ENCODE assay signal across 13 cellular contexts in genomic region chr4:119039779-119040178, GRCh38.
DNase-seq lines count a peak whose midpoint lies in the region; ATAC-seq and TF ChIP-seq lines count a peak whose summit lies in the region.
"Had no signal": no experiment of that assay in that cellular context is flagged by ENCODE, and none has a peak within 500 bp of the region (broad histone marks: within the 10 kb centered on the region; RNA-seq: fewer than 3 reads in every experiment).

No MANE protein-coding gene starts in this region.

- H3K36me3 ChIP-seq in A673 (ENCODE audit: insufficient read depth, low read length, poor library complexity, severe bottlenecking) (no peaks in the 10 kb centered on the region), HUES64 (ENCODE audit: insufficient read depth, low read length) (no peaks in the 10 kb centered on the region), mammary epithelial cell (ENCODE audit: insufficient read depth, low read length) (no peaks in the 10 kb centered on the region)
- H3K36me3 ChIP-seq: BLaER1 treated with 17β-estradiol and CSF1 and Interleukin-3, amounts not matched to agents 10 nM and 100 nM; Peyer's patch had no signal

- no peaks in the 10 kb centered on the region for H4K20me1 ChIP-seq in mammary epithelial cell (ENCODE audit: insufficient read depth, low read length)
- H4K20me1 ChIP-seq: BLaER1 treated with 17β-estradiol and CSF1 and Interleukin-3, amounts not matched to agents 10 nM and 100 nM had no signal

- POLR2A ChIA-PET in A673 (lab: Charles Lee; ENCODE audit: low non-redundant PET): interaction anchor here (0.6 kb wide), 1 partner anchor 63 kb away, joined by 11 read pairs; no protein-coding TSS in a partner anchor

- no peaks in the 10 kb centered on the region for H3K79me2 ChIP-seq in mammary epithelial cell (ENCODE audit: insufficient read depth, low read length)

- H3K27ac Mint-ChIP-seq in nephron: peak overlapping the region; percentile 7 to 38 (median 8)
- H3K27ac Mint-ChIP-seq: activated CD4-positive, alpha-beta memory T cell treated with anti-CD3 and anti-CD28 coated beads, Interleukin-2, amount 10 ng/mL, durations not matched to agents 7 days and 5 days; activated naive CD8-positive, alpha-beta T cell treated with anti-CD3 and anti-CD28 coated beads, Interleukin-2, amount 10 ng/mL, durations not matched to agents 7 days and 5 days had no signal

- no peak overlapping the region for H3K4me3 Mint-ChIP-seq in nephron
- H3K4me3 Mint-ChIP-seq: activated CD4-positive, alpha-beta memory T cell treated with anti-CD3 and anti-CD28 coated beads, Interleukin-2, amount 10 ng/mL, durations not matched to agents 7 days and 5 days; activated naive CD8-positive, alpha-beta T cell treated with anti-CD3 and anti-CD28 coated beads, Interleukin-2, amount 10 ng/mL, durations not matched to agents 7 days and 5 days had no signal

- H3K4me3 ChIP-seq in A673 (ENCODE audit: low read depth, low read length, poor library complexity, severe bottlenecking): no peak overlapping the region
- H3K4me3 ChIP-seq in HUES64 (ENCODE audit: low read length): no peak overlapping the region
- H3K4me3 ChIP-seq in mammary epithelial cell (replicated peaks in 1 of 3; ENCODE audit: insufficient read depth in 1 of 3, low read depth in 2 of 3, low read length in 3 of 3): no peak overlapping the region
- H3K4me3 ChIP-seq: BLaER1 treated with 17β-estradiol and CSF1 and Interleukin-3, amounts not matched to agents 10 nM and 100 nM; Peyer's patch had no signal

- no peak overlapping the region for H3K27ac ChIP-seq in A673 (ENCODE audit: low read depth, low read length, poor library complexity, severe bottlenecking)
- 0 out of 2 replicates have a peak overlapping the region, but pooled peaks have one; percentile 12 for H3K27ac ChIP-seq in HUES64 (ENCODE audit: low read depth, low read length)
- no peak overlapping the region for H3K27ac ChIP-seq in mammary epithelial cell (ENCODE audit: insufficient read depth, low read depth, low read length)

- CTCF ChIA-PET in A673 (lab: Charles Lee) (interaction anchor here (0.6 kb wide), 1 partner anchor 513 kb away, joined by 3 read pairs; no protein-coding TSS in a partner anchor), mammary epithelial cell (lab: Charles Lee; ENCODE audit: low non-redundant PET) (no interaction called here)

- intact Hi-C loops in A673 (cut with micrococcal nuclease; ENCODE audit: unreplicated experiment) (loop anchor here (5.0 kb wide), 2 partner anchors 57 to 173 kb away; partner anchors contain the start of gene USP53), mammary epithelial cell (cut with micrococcal nuclease) (loop anchor here (5.0 kb wide), 1 partner anchor 63 kb away; no protein-coding TSS in a partner anchor)

- H3K27me3 Mint-ChIP-seq in nephron (ENCODE audit: low read depth): no peaks in the 10 kb centered on the region
- H3K27me3 Mint-ChIP-seq: activated naive CD8-positive, alpha-beta T cell treated with anti-CD3 and anti-CD28 coated beads, Interleukin-2, amount 10 ng/mL, durations not matched to agents 7 days and 5 days had no signal

- no peaks in the 10 kb centered on the region for H3K9me3 Mint-ChIP-seq in nephron
- H3K9me3 Mint-ChIP-seq: activated CD4-positive, alpha-beta memory T cell treated with anti-CD3 and anti-CD28 coated beads, Interleukin-2, amount 10 ng/mL, durations not matched to agents 7 days and 5 days; activated naive CD8-positive, alpha-beta T cell treated with anti-CD3 and anti-CD28 coated beads, Interleukin-2, amount 10 ng/mL, durations not matched to agents 7 days and 5 days had no signal

- in situ Hi-C loops in mammary epithelial cell (cut with MboI; ENCODE audit: low sequenced_read_pairs in 2 of 2): no loop called here

- ATAC-seq in HG03139 (IDR thresholded peaks at IDR 0.05; ENCODE audit: unreplicated experiment): no peak
- no peak for ATAC-seq in HG02763 (IDR thresholded peaks at IDR 0.05; ENCODE audit: unreplicated experiment)
- ATAC-seq: esophagus mucosa had no signal

- H2AFZ ChIP-seq in mammary epithelial cell (ENCODE audit: low read depth, low read length): no peak overlapping the region

- H3K4me2 ChIP-seq in mammary epithelial cell (ENCODE audit: insufficient read depth, low read depth, low read length): no peak overlapping the region

- H3K4me1 ChIP-seq in A673 (ENCODE audit: insufficient read depth, low read length, poor library complexity, severe bottlenecking) (no peaks in the 10 kb centered on the region), HUES64 (ENCODE audit: insufficient read depth, low read length) (peaks cover 58% of the 10 kb centered on the region), mammary epithelial cell (ENCODE audit: insufficient read depth, low read length) (peaks cover 27% of the 10 kb centered on the region)

- H3K9ac ChIP-seq in HUES64 (ENCODE audit: low read depth, low read length) (no peak overlapping the region), mammary epithelial cell (ENCODE audit: insufficient read depth, low read length) (no peak overlapping the region)

- dilution Hi-C loops in mammary epithelial cell (cut with HindIII; ENCODE audit: low sequenced_read_pairs): no loop called here

- H3K36me3 Mint-ChIP-seq in nephron (ENCODE audit: low read depth): no peaks in the 10 kb centered on the region
- H3K36me3 Mint-ChIP-seq: activated naive CD8-positive, alpha-beta T cell treated with anti-CD3 and anti-CD28 coated beads, Interleukin-2, amount 10 ng/mL, durations not matched to agents 7 days and 5 days had no signal

- BruUV-seq in A673 (replicated peaks; lab: Mats Ljungman, UMichigan) (no TSS peak), mammary epithelial cell (replicated peaks; lab: Mats Ljungman, UMichigan) (no TSS peak)

- TF ChIP-seq CTCF in A673 (conservative IDR thresholded peaks at IDR 0.05; ENCODE audit: low read depth, low read length) (peak; percentile 37; the same call in 1 of the 2 replicates), mammary epithelial cell (conservative IDR thresholded peaks at IDR 0.05 in 1 of 2, IDR thresholded peaks at IDR 0.05 in 1 of 2; ENCODE audit: extremely low read depth in 1 of 2, insufficient read depth in 1 of 2, low read depth in 1 of 2, low read length in 2 of 2) (peak; percentile 13 to 35), nephron (IDR thresholded peaks at IDR 0.05; ENCODE audit: unreplicated experiment in 3 of 3) (peak in 1 of 3 experiments; percentile 23)

- DNase-seq in A673 (ENCODE audit: low spot score): no peak
- DNase-seq in mammary epithelial cell: no peak
- no peak for DNase-seq in NCI-H187 (lab: John Stamatoyannopoulos, UW)
- DNase-seq in 8988T: no peak
- DNase-seq: activated CD4-positive, alpha-beta memory T cell treated with anti-CD3 and anti-CD28 coated beads, Interleukin-2, amount 10 ng/mL, durations not matched to agents 7 days and 5 days; activated naive CD8-positive, alpha-beta T cell treated with anti-CD3 and anti-CD28 coated beads, Interleukin-2, amount 10 ng/mL, durations not matched to agents 7 days and 5 days; Peyer's patch had no signal

- peaks cover 55% of the 10 kb centered on the region for H3K4me1 Mint-ChIP-seq in nephron
- H3K4me1 Mint-ChIP-seq: activated naive CD8-positive, alpha-beta T cell treated with anti-CD3 and anti-CD28 coated beads, Interleukin-2, amount 10 ng/mL, durations not matched to agents 7 days and 5 days had no signal

- no peaks in the 10 kb centered on the region for H3K27me3 ChIP-seq in A673 (replicated peaks; ENCODE audit: insufficient read depth, low read depth, low read length, poor library complexity)
- no peaks in the 10 kb centered on the region for H3K27me3 ChIP-seq in HUES64 (ENCODE audit: insufficient read depth, low read length)
- H3K27me3 ChIP-seq in mammary epithelial cell (ENCODE audit: insufficient read depth, low read length): no peaks in the 10 kb centered on the region
- H3K27me3 ChIP-seq: BLaER1 treated with 17β-estradiol and CSF1 and Interleukin-3, amounts not matched to agents 10 nM and 100 nM; Peyer's patch had no signal

- 20% methylated on average over 4 of the region's 4 CpGs for WGBS in HUES64
- WGBS in mammary epithelial cell (ENCODE audit: low coverage, missing lambda C conversion rate): 61% methylated on average over 4 of the region's 4 CpGs

- H3K9me3 ChIP-seq in A673 (ENCODE audit: low read depth, low read length, poor library complexity, severe bottlenecking) (no peaks in the 10 kb centered on the region), HUES64 (ENCODE audit: insufficient read depth, low read depth, low read length) (no peaks in the 10 kb centered on the region), mammary epithelial cell (replicated peaks; ENCODE audit: insufficient read depth, low read length) (no peaks in the 10 kb centered on the region)
- H3K9me3 ChIP-seq: BLaER1 treated with 17β-estradiol and CSF1 and Interleukin-3, amounts not matched to agents 10 nM and 100 nM; Peyer's patch had no signal
